In the genomic region with DNA sequence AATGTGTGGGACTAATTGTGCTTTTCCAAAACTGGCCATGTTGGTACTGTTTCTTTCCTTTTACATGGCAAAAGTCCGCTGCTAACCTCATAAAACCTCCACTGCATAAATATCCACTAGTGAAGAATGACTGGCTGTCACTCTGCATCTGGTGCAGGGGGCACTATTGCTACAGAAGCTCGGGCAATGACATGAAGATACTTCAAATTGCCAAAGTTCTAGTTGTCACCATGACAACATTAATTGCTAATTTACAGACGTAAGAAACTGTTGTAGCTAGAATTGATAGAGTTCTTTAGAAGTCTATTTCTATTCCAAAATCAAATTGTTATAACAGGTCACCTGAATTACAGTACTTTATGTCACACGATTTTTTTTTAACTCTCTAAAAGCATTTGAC, we compare ENCODE assay signal across 1 cellular context.
TF ChIP-seq lines count a peak whose summit lies in the region.

No MANE protein-coding gene starts in this region.

TF ChIP-seq in HepG2, 621 proteins besides CTCF, POLR2A, EP300 and RAD21 (continued from another document):
- no peak for TF ChIP-seq ZNF362 (CRISPR knock-in tag; IDR thresholded peaks at IDR 0.05; ENCODE audit: borderline replicate concordance)
